In genomic region chr15:81111510-81112375, GRCh38 we compare ENCODE assay signal across 12 cellular contexts. TPM values are rescaled to one million over a fixed set of nuclear protein-coding genes. Genes with fewer than 3 reads are reported as not detected.
DNase-seq lines count a peak whose midpoint lies in the region; ATAC-seq, FAIRE-seq and TF ChIP-seq lines count a peak whose summit lies in the region.
"Had no signal": no experiment of that assay in that cellular context is flagged by ENCODE, and none has a peak within 500 bp of the region (broad histone marks: within the 10 kb centered on the region; RNA-seq: fewer than 3 reads in every experiment).

No MANE protein-coding gene starts in this region.

- peaks cover 4% of the 10 kb centered on the region for H3K4me1 Mint-ChIP-seq in activated CD4-positive, alpha-beta T cell treated with anti-CD3 and anti-CD28 coated beads for 36 hours
- H3K4me1 Mint-ChIP-seq in stimulated activated naive CD8-positive, alpha-beta T cell treated with anti-CD3 and anti-CD28 coated beads, Interleukin-15, amount 100 ng/mL, for 72 hours = peaks cover 8% of the 10 kb centered on the region
- no peaks in the 10 kb centered on the region for H3K4me1 Mint-ChIP-seq in Caco-2 (ENCODE audit: low read depth, unreplicated experiment)

- CTCF ChIA-PET in activated CD4-positive, alpha-beta T cell treated with anti-CD3 and anti-CD28 coated beads for 36 hours (lab: Charles Lee) = interaction anchor here (0.6 to 10.1 kb wide), 4 partner anchors 8 to 223 kb away, joined by 3 to 184 read pairs (median 4); no protein-coding TSS in a partner anchor
- CTCF ChIA-PET in Caco-2 (lab: Charles Lee) = interaction anchor here (1.0 kb wide), 1 partner anchor 11 kb away, joined by 6 read pairs; no protein-coding TSS in a partner anchor

- no TSS peak for BruUV-seq in Caco-2 (replicated peaks; lab: Mats Ljungman, UMichigan)

- no peak for ATAC-seq in activated CD4-positive, alpha-beta T cell treated with anti-CD3 and anti-CD28 coated beads for 36 hours
- ATAC-seq in HG02588 (IDR thresholded peaks at IDR 0.05; ENCODE audit: unreplicated experiment) (peak; percentile 92), HG03558 (IDR thresholded peaks at IDR 0.05; ENCODE audit: extremely low read depth, unreplicated experiment) (peak; percentile 83)
- ATAC-seq in stimulated activated naive CD8-positive, alpha-beta T cell treated with anti-CD3 and anti-CD28 coated beads, Interleukin-15, amount 100 ng/mL, for 72 hours = peak; percentile 93
- ATAC-seq: A549 had no signal

- TF ChIP-seq POLR2A in H54 (IDR thresholded peaks at IDR 0.05; ENCODE audit: low read depth, low read length) = no peak

- H3K9me3 Mint-ChIP-seq in activated CD4-positive, alpha-beta T cell treated with anti-CD3 and anti-CD28 coated beads for 36 hours (ENCODE audit: low read depth) = no peaks in the 10 kb centered on the region
- no peaks in the 10 kb centered on the region for H3K9me3 Mint-ChIP-seq in stimulated activated naive CD8-positive, alpha-beta T cell treated with anti-CD3 and anti-CD28 coated beads, Interleukin-15, amount 100 ng/mL, for 72 hours
- H3K9me3 Mint-ChIP-seq in Caco-2 (ENCODE audit: unreplicated experiment) = no peaks in the 10 kb centered on the region

- POLR2A ChIA-PET in activated CD4-positive, alpha-beta T cell treated with anti-CD3 and anti-CD28 coated beads for 36 hours (lab: Charles Lee) = no interaction called here
- POLR2A ChIA-PET in Caco-2 (lab: Charles Lee) = interaction anchor here (0.5 kb wide), 1 partner anchor 1639 kb away, joined by 3 read pairs; no protein-coding TSS in a partner anchor

- no peak overlapping the region for H3K27ac Mint-ChIP-seq in activated CD4-positive, alpha-beta T cell treated with anti-CD3 and anti-CD28 coated beads for 36 hours
- no peak overlapping the region for H3K27ac Mint-ChIP-seq in stimulated activated naive CD8-positive, alpha-beta T cell treated with anti-CD3 and anti-CD28 coated beads, Interleukin-15, amount 100 ng/mL, for 72 hours
- no peak overlapping the region for H3K27ac Mint-ChIP-seq in Caco-2 (ENCODE audit: unreplicated experiment)

- H3K27me3 ChIP-seq in Caco-2 (replicated peaks; ENCODE audit: control insufficient read depth, insufficient read depth, low read length) = no peaks in the 10 kb centered on the region; the same call in 1 of the 2 replicates

- DNase-seq in activated CD4-positive, alpha-beta T cell treated with anti-CD3 and anti-CD28 coated beads for 36 hours = peak; percentile 5
- no peak for DNase-seq in activated CD4-positive, alpha-beta T cell treated with anti-CD3 and anti-CD28 coated beads for 48 hours
- peak in 1 of 2 donors; percentile 30 for DNase-seq in stimulated activated naive CD8-positive, alpha-beta T cell treated with anti-CD3 and anti-CD28 coated beads, Interleukin-15, amount 100 ng/mL, for 72 hours
- no peak for DNase-seq in KBM-7
- no peak for DNase-seq in H54 (ENCODE audit: insufficient read length, low spot score)
- DNase-seq in Caco-2 = no peak
- DNase-seq: activated CD4-positive, CD25-positive, alpha-beta regulatory T cell treated with anti-CD3 and anti-CD28 coated beads, Interleukin-2, amount 50 U/mL, for 72 hours; adrenal gland had no signal

- no peak overlapping the region for H3K4me3 ChIP-seq in Caco-2 (ENCODE audit: low read depth, low read length)
- H3K4me3 ChIP-seq: A549, adrenal gland, skin epidermis had no signal

- FAIRE-seq in H54 (lab: Jason Lieb, UNC) = no peak
- FAIRE-seq: A549 had no signal

- no peaks in the 10 kb centered on the region for H3K36me3 Mint-ChIP-seq in activated CD4-positive, alpha-beta T cell treated with anti-CD3 and anti-CD28 coated beads for 36 hours (ENCODE audit: low read depth)
- no peaks in the 10 kb centered on the region for H3K36me3 Mint-ChIP-seq in Caco-2 (ENCODE audit: insufficient read depth, unreplicated experiment)

- intact Hi-C loops in activated CD4-positive, alpha-beta T cell treated with anti-CD3 and anti-CD28 coated beads for 36 hours (cut with DNase I, micrococcal nuclease) = no loop called here
- intact Hi-C loops in Caco-2 (cut with micrococcal nuclease; ENCODE audit: unreplicated experiment) = no loop called here

- in situ Hi-C loops in KBM-7 (cut with MboI; ENCODE audit: low pct_unique_long_range_greater_than_20kb, low sequenced_read_pairs) = no loop called here

- H3K9me3 ChIP-seq in Caco-2 = no peaks in the 10 kb centered on the region
- H3K9me3 ChIP-seq: A549, adrenal gland had no signal

- peaks cover 23% of the 10 kb centered on the region for H3K27me3 Mint-ChIP-seq in activated CD4-positive, alpha-beta T cell treated with anti-CD3 and anti-CD28 coated beads for 36 hours
- H3K27me3 Mint-ChIP-seq in stimulated activated naive CD8-positive, alpha-beta T cell treated with anti-CD3 and anti-CD28 coated beads, Interleukin-15, amount 100 ng/mL, for 72 hours = peaks cover 21% of the 10 kb centered on the region
- peaks cover 13% of the 10 kb centered on the region for H3K27me3 Mint-ChIP-seq in Caco-2 (ENCODE audit: insufficient read depth, unreplicated experiment)

- H3K36me3 ChIP-seq in Caco-2 (ENCODE audit: control insufficient read depth, insufficient read depth, low read length) = no peaks in the 10 kb centered on the region
- H3K36me3 ChIP-seq: adrenal gland had no signal

- no peak overlapping the region for H3K4me3 Mint-ChIP-seq in activated CD4-positive, alpha-beta T cell treated with anti-CD3 and anti-CD28 coated beads for 36 hours
- H3K4me3 Mint-ChIP-seq in stimulated activated naive CD8-positive, alpha-beta T cell treated with anti-CD3 and anti-CD28 coated beads, Interleukin-15, amount 100 ng/mL, for 72 hours = no peak overlapping the region
- no peak overlapping the region for H3K4me3 Mint-ChIP-seq in Caco-2 (ENCODE audit: unreplicated experiment)

- no peak for TF ChIP-seq CTCF in Caco-2 (IDR thresholded peaks at IDR 0.05; ENCODE audit: insufficient read depth in 1 of 2, low read depth in 1 of 2, low read length in 1 of 2, severe bottlenecking in 1 of 2, unreplicated experiment in 1 of 2)

- H3K4me1 ChIP-seq in Caco-2 = no peaks in the 10 kb centered on the region
- H3K4me1 ChIP-seq: A549, adrenal gland had no signal

RNA-seq across cellular contexts. Expression of gene CFAP161, which starts 22.3 kb away (rescaled TPM):
- not detected for total RNA-seq in activated CD4-positive, alpha-beta T cell treated with anti-CD3 and anti-CD28 coated beads for 36 hours
- total RNA-seq in Caco-2 (2022) = not detected in 2 replicates
